10 cellular contexts compared by ENCODE assay signal in the genomic region with DNA sequence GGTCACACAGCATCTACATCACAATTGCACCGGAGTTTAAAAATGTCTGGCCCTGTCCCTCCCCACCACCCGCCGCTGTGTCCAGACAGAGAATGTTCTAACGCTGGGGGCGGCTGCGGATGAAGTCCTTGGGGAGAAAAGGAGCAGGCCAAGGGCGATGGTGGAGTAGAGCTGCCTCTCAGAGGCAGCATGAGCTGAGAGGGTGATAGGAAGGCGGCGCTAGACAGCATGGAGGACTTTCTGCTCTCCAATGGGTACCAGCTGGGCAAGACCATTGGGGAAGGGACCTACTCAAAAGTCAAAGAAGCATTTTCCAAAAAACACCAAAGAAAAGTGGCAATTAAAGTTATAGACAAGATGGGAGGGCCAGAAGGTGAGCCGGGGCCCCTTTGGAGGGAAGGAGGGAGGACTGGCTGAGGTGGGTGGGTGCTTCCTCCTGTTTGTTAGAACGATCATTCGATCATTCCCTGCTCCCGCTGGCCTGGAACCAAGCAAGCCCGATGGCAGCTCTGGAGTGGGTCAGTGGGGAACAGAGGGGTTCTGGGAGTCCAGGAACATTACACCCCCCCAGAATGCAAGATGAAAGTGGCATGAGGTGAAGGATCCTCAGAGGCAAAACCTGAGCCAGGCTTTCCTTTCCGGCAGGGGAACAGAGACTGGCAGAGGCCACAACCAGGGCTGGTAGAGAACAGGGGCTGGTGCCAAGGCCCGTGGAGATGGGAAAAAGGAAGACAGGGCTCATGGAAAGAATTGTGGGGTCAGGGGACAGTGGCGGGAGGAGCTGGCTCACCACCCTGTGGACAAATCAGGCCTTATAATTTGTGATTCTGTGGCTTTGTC. TPM values are rescaled to one million over a fixed set of nuclear protein-coding genes. Genes with fewer than 3 reads are reported as not detected.
DNase-seq lines count a peak whose midpoint lies in the region; ATAC-seq, FAIRE-seq and TF ChIP-seq lines count a peak whose summit lies in the region.
"Had no signal": no experiment of that assay in that cellular context is flagged by ENCODE, and none has a peak within 500 bp of the region (broad histone marks: within the 10 kb centered on the region; RNA-seq: fewer than 3 reads in every experiment).

A gene with protein sequence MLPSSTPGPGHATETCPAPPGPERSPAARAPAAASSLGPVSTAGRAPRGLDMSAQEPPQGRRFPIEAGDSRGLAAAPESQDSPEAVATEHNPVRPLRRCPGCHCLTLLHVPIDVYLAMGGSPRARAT (minus strand): TSS at position 12 of the 840 bp plus-strand sequence. CDS start 394 bp downstream, outside the sequence.
TSS of gene TSSK3 (plus strand) at position 66 of the 840 bp plus-strand sequence. CDS start at position 229, 163 bp downstream.

- peak within 1 kb of the TSS; percentile 55 for H4K91ac ChIP-seq in trophoblast cell (ENCODE audit: low read depth, low read length)

- peak within 1 kb of the TSS; percentile 22 for H3K18ac ChIP-seq in trophoblast cell (ENCODE audit: low read length)

- H3K27me3 Mint-ChIP-seq in CD4-positive, CD25-positive, alpha-beta regulatory T cell: peaks cover 13% of the 10 kb centered on the region
- H3K27me3 Mint-ChIP-seq in WTC11 (ENCODE audit: low read depth): peaks cover 41% of the 10 kb centered on the region

- peak within 1 kb of the TSS; percentile 6 for H3K4ac ChIP-seq in trophoblast cell (ENCODE audit: low read depth, low read length)

- no peak for TF ChIP-seq CTCF in WTC11 (IDR thresholded peaks at IDR 0.05)
- TF ChIP-seq CTCF in foreskin fibroblast (IDR thresholded peaks at IDR 0.05; ENCODE audit: low read depth, low read length): no peak

- H3K79me2 ChIP-seq in trophoblast cell (ENCODE audit: control insufficient read depth, insufficient read depth, low read length, poor library complexity): peaks cover 4% of the 10 kb centered on the region

- H2AK5ac ChIP-seq in trophoblast cell (ENCODE audit: low read length): peak within 1 kb of the TSS; percentile 32

- no peaks in the 10 kb centered on the region for H3K27me3 ChIP-seq in CD4-positive, CD25-positive, alpha-beta regulatory T cell (ENCODE audit: control insufficient read depth, insufficient read depth, low read length)
- H3K27me3 ChIP-seq in trophoblast cell (ENCODE audit: insufficient read depth, low read length): no peaks in the 10 kb centered on the region

- peak within 1 kb of the TSS; percentile 39 to 80 (median 49) for H3K27ac Mint-ChIP-seq in CD4-positive, CD25-positive, alpha-beta regulatory T cell
- peak within 1 kb of the TSS; percentile 35; the same call in 1 of the 2 replicates for H3K27ac Mint-ChIP-seq in WTC11

- peaks cover 0 to 27% (median 16%) of the 10 kb centered on the region in 4 donors for H3K4me1 Mint-ChIP-seq in CD4-positive, CD25-positive, alpha-beta regulatory T cell
- H3K4me1 Mint-ChIP-seq in WTC11: peaks cover 10% of the 10 kb centered on the region

- H2BK12ac ChIP-seq in trophoblast cell (ENCODE audit: low read length): no peak within 1 kb of the TSS

- no peak for ATAC-seq in CD4-positive, CD25-positive, alpha-beta regulatory T cell (ENCODE audit: low read depth in 2 of 2)
- peak; percentile 17 for ATAC-seq in WTC11

- H4K12ac ChIP-seq in trophoblast cell (ENCODE audit: low read depth, low read length): peak within 1 kb of the TSS; percentile 58

- H2AFZ ChIP-seq in trophoblast cell (ENCODE audit: insufficient read depth, low read length, poor library complexity): peak within 1 kb of the TSS; percentile 46

- no peaks in the 10 kb centered on the region for H3K9me3 ChIP-seq in CD4-positive, CD25-positive, alpha-beta regulatory T cell (ENCODE audit: control insufficient read depth in 2 of 2, low read length in 2 of 2)
- peaks cover 4% of the 10 kb centered on the region for H3K9me3 ChIP-seq in trophoblast cell (ENCODE audit: insufficient read depth, low read depth, low read length)

- no peak within 1 kb of the TSS for H3K27ac ChIP-seq in CD4-positive, CD25-positive, alpha-beta regulatory T cell (ENCODE audit: insufficient read depth, low read length, poor library complexity, severe bottlenecking)
- H3K27ac ChIP-seq in trophoblast cell (ENCODE audit: low read depth, low read length): no peak within 1 kb of the TSS

- H3K4me2 ChIP-seq in trophoblast cell (ENCODE audit: low read length): peak within 1 kb of the TSS; percentile 90

- no peak within 1 kb of the TSS for H3K23ac ChIP-seq in trophoblast cell (ENCODE audit: low read length)

- no peak for FAIRE-seq in GM19239 (lab: Jason Lieb, UNC)

- H3K36me3 ChIP-seq in CD4-positive, CD25-positive, alpha-beta regulatory T cell (ENCODE audit: control insufficient read depth, insufficient read depth, low read length): peaks cover 35% of the 10 kb centered on the region
- peaks cover 38 to 39% of the 10 kb centered on the region in 2 experiments for H3K36me3 ChIP-seq in trophoblast cell (ENCODE audit: control insufficient read depth in 1 of 2, insufficient read depth in 2 of 2, low read length in 2 of 2)

- DNase-seq in CD4-positive, CD25-positive, alpha-beta regulatory T cell: no peak
- DNase-seq in WTC11 (ENCODE audit: low spot score) (no peak), foreskin fibroblast (peak in 1 of 2 donors; percentile 34), trophoblast cell (no peak), middle frontal gyrus (ENCODE audit: extremely low spot score, low spot score) (no peak), GM19239 (ENCODE audit: insufficient read length, low spot score) (no peak), T-helper 9 cell (no peak)
- DNase-seq in stimulated activated CD4-positive, alpha-beta T cell treated with anti-CD3 and anti-CD28 coated beads, Interleukin-2, amount 100 ng/mL, for 24 hours: no peak
- DNase-seq: NCI-H524 treated with DMSO at 0.1 percent for 48 hours had no signal

- WGBS in trophoblast cell (ENCODE audit: extremely low coverage, insufficient coverage, insufficient read length): no CpG with 5 or more reads among the region's 17 CpGs

- H3K4me1 ChIP-seq in CD4-positive, CD25-positive, alpha-beta regulatory T cell (ENCODE audit: control insufficient read depth, insufficient read depth, low read length, poor library complexity, severe bottlenecking): peaks cover 21% of the 10 kb centered on the region
- H3K4me1 ChIP-seq in trophoblast cell (ENCODE audit: control insufficient read depth in 1 of 2, insufficient read depth in 2 of 2, low read length in 2 of 2): peaks cover 5 to 14% of the 10 kb centered on the region in 2 experiments

- POLR2A ChIA-PET in WTC11 (lab: Charles Lee): interaction anchor here (0.6 to 2.5 kb wide), 5 partner anchors 12 to 394 kb away, joined by 3 to 10 read pairs (median 4); partner anchors contain the start of genes BSDC1 and MARCKSL1

- CTCF ChIA-PET in WTC11 (lab: Charles Lee): interaction anchor here (0.6 to 2.0 kb wide), 5 partner anchors 11 to 147 kb away, joined by 3 to 7 read pairs (median 4); no protein-coding TSS in a partner anchor

- H3K79me1 ChIP-seq in trophoblast cell (ENCODE audit: low read length): peaks cover 4% of the 10 kb centered on the region

- no peak within 1 kb of the TSS for H2BK5ac ChIP-seq in trophoblast cell (ENCODE audit: low read depth, low read length, poor library complexity)

- no peak within 1 kb of the TSS for H3K9ac ChIP-seq in trophoblast cell (ENCODE audit: low read length)

- peak within 1 kb of the TSS; percentile 57 for H2BK120ac ChIP-seq in trophoblast cell (ENCODE audit: insufficient read depth, low read length, poor library complexity)

- H3K9me3 Mint-ChIP-seq in CD4-positive, CD25-positive, alpha-beta regulatory T cell: no peaks in the 10 kb centered on the region
- no peaks in the 10 kb centered on the region for H3K9me3 Mint-ChIP-seq in WTC11

- peak within 1 kb of the TSS; percentile 84 for H4K8ac ChIP-seq in trophoblast cell (ENCODE audit: low read depth, low read length)

- peak within 1 kb of the TSS; percentile 50 to 77 (median 64) for H3K4me3 Mint-ChIP-seq in CD4-positive, CD25-positive, alpha-beta regulatory T cell
- H3K4me3 Mint-ChIP-seq in WTC11: peak within 1 kb of the TSS; percentile 52

- H3K36me3 Mint-ChIP-seq in CD4-positive, CD25-positive, alpha-beta regulatory T cell: peaks cover 21% of the 10 kb centered on the region
- H3K36me3 Mint-ChIP-seq in WTC11: peaks cover 4% of the 10 kb centered on the region

- H3K4me3 ChIP-seq in CD4-positive, CD25-positive, alpha-beta regulatory T cell (ENCODE audit: low read depth, low read length): no peak within 1 kb of the TSS
- H3K4me3 ChIP-seq in foreskin fibroblast (ENCODE audit: low read depth in 1 of 2, low read length in 2 of 2) (peak within 1 kb of the TSS; percentile 21 to 33), trophoblast cell (ENCODE audit: low read depth, low read length) (peak within 1 kb of the TSS; percentile 61)

- peak within 1 kb of the TSS; percentile 80 for H3K14ac ChIP-seq in trophoblast cell (ENCODE audit: low read length)

TF ChIP-seq in WTC11, 78 proteins besides CTCF, POLR2A, EP300 and RAD21 (continues in another document):
- no peak for TF ChIP-seq SMAD4 (CRISPR knock-in tag; IDR thresholded peaks at IDR 0.05)
- TF ChIP-seq, protein P1, sequence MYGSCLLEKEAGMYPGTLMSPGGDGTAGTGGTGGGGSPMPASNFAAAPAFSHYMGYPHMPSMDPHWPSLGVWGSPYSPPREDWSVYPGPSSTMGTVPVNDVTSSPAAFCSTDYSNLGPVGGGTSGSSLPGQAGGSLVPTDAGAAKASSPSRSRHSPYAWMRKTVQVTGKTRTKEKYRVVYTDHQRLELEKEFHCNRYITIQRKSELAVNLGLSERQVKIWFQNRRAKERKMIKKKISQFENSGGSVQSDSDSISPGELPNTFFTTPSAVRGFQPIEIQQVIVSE (CRISPR knock-in tag; IDR thresholded peaks at IDR 0.05; ENCODE audit: borderline replicate concordance): no peak
- no peak for TF ChIP-seq FOXJ3 (CRISPR knock-in tag; IDR thresholded peaks at IDR 0.05; ENCODE audit: borderline replicate concordance)

RNA-seq across cellular contexts. Expression of the first gene that starts in this region (rescaled TPM):
- 43.2 TPM for total RNA-seq in CD4-positive, CD25-positive, alpha-beta regulatory T cell
- polyA plus RNA-seq in CD4-positive, CD25-positive, alpha-beta regulatory T cell: under 1 TPM in 2 of 4 donors, not detected in 2; 0.14 to 0.31 TPM
- 6.7 to 10.4 TPM (median 9.4 TPM) in 3 replicates for total RNA-seq in WTC11 (2021)
- polyA plus RNA-seq in trophoblast cell (2013): 5.0 and 5.5 TPM in 2 replicates

RNA-seq across cellular contexts. Expression of gene TSSK3, which starts in this region (rescaled TPM):
- total RNA-seq in CD4-positive, CD25-positive, alpha-beta regulatory T cell: 0.76 TPM
- polyA plus RNA-seq in CD4-positive, CD25-positive, alpha-beta regulatory T cell: 1 to 10 TPM in 2 of 4 donors, not detected in 2; 1.1 to 1.9 TPM
- 1.2 to 2.9 TPM (median 1.7 TPM) in 3 replicates for total RNA-seq in WTC11 (2021)
- polyA plus RNA-seq in trophoblast cell (2013): 0.61 and 0.67 TPM in 2 replicates
- total RNA-seq: mononuclear cell had no signal
